ENCODE assay signal across 19 cellular contexts in the genomic region with DNA sequence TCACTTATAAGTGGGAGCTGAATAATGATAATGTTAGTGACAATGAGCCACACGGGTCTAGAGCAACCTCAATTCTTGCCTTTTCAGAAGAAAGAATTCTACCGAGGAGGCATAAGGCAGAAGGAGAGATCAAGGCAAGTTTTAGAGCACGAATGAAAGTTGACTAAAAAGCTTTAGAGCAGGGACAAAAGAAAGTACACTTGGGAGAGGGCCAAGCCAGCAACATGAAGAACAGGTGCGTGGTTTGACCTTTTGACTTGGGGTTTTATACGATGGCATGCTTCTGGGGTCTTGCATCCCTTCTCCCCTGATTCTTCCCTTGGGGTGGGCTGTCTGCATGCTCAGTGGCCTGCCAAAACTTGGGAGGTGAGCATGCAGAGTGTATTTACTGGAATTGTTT. TPM values are rescaled to one million over a fixed set of nuclear protein-coding genes. Genes with fewer than 3 reads are reported as not detected.
DNase-seq lines count a peak whose midpoint lies in the region; ATAC-seq and TF ChIP-seq lines count a peak whose summit lies in the region.
"Had no signal": no experiment of that assay in that cellular context is flagged by ENCODE, and none has a peak within 500 bp of the region (broad histone marks: within the 10 kb centered on the region; RNA-seq: fewer than 3 reads in every experiment).

No MANE protein-coding gene starts in this region.

- H3K9me2 ChIP-seq in PC-3 (replicated peaks; ENCODE audit: low read length): no peaks in the 10 kb centered on the region

- no peak overlapping the region for H3K27ac ChIP-seq in KMS-11
- no peak overlapping the region for H3K27ac ChIP-seq in PC-3 (ENCODE audit: low read length)
- no peak overlapping the region for H3K27ac ChIP-seq in SJCRH30
- no peak overlapping the region for H3K27ac ChIP-seq in Peyer's patch
- H3K27ac ChIP-seq: BLaER1 had no signal

- ATAC-seq in PC-3: no peak
- ATAC-seq in GM21825 (IDR thresholded peaks at IDR 0.05; ENCODE audit: unreplicated experiment): no peak

- H3K27me3 ChIP-seq in KMS-11 (ENCODE audit: insufficient read depth, low read depth): no peaks in the 10 kb centered on the region
- no peaks in the 10 kb centered on the region for H3K27me3 ChIP-seq in PC-3 (ENCODE audit: low read length)
- no peaks in the 10 kb centered on the region for H3K27me3 ChIP-seq in SJCRH30
- no peaks in the 10 kb centered on the region for H3K27me3 ChIP-seq in Peyer's patch
- H3K27me3 ChIP-seq: BE2C, BLaER1 had no signal

- CTCF ChIA-PET in PC-3 (lab: Charles Lee): no interaction called here

- H3K9me3 ChIP-seq in PC-3 (ENCODE audit: low read length) (peaks cover 15% of the 10 kb centered on the region), SJCRH30 (replicated peaks) (no peaks in the 10 kb centered on the region; the same call in 1 of the 2 replicates), Peyer's patch (no peaks in the 10 kb centered on the region)
- H3K9me3 ChIP-seq: BE2C, BLaER1 had no signal

- H3K9ac ChIP-seq in KMS-11: no peak overlapping the region
- no peak overlapping the region for H3K9ac ChIP-seq in PC-3 (ENCODE audit: low read length)
- H3K9ac ChIP-seq: BLaER1 had no signal

- H3K4me3 ChIP-seq in KMS-11 (IDR thresholded peaks at IDR 0.05; ENCODE audit: insufficient read depth, low read depth, low read length): no peak overlapping the region
- no peak overlapping the region for H3K4me3 ChIP-seq in PC-3 (ENCODE audit: low read length)
- H3K4me3 ChIP-seq in SJCRH30: no peak overlapping the region
- no peak overlapping the region for H3K4me3 ChIP-seq in Peyer's patch
- H3K4me3 ChIP-seq: BLaER1 had no signal

- no peak for TF ChIP-seq CTCF in KMS-11 (conservative IDR thresholded peaks at IDR 0.05; ENCODE audit: low read depth, low read length)
- no peak for TF ChIP-seq CTCF in PC-3 (conservative IDR thresholded peaks at IDR 0.05; ENCODE audit: low read depth, low read length)
- no peak for TF ChIP-seq CTCF in Peyer's patch (IDR thresholded peaks at IDR 0.05)

- H3K4me2 ChIP-seq in KMS-11: peak overlapping the region; percentile 59; the same call in 1 of the 2 replicates
- H3K4me2 ChIP-seq in PC-3 (ENCODE audit: low read length): peak overlapping the region; percentile 55; the same call in 1 of the 2 replicates
- H3K4me2 ChIP-seq: BLaER1 had no signal

- H3K4me1 ChIP-seq in KMS-11 (ENCODE audit: low read depth, poor library complexity, severe bottlenecking) (peaks cover 36% of the 10 kb centered on the region), PC-3 (ENCODE audit: insufficient read depth, low read length) (peaks cover 28% of the 10 kb centered on the region), SJCRH30 (peaks cover 9% of the 10 kb centered on the region), Peyer's patch (no peaks in the 10 kb centered on the region)
- H3K4me1 ChIP-seq: BE2C, BLaER1 had no signal

- intact Hi-C loops in PC-3 (cut with micrococcal nuclease): no loop called here

- no peak for DNase-seq in PC-3
- peak; percentile 45 to 68 for DNase-seq in SJCRH30
- DNase-seq in NCI-H1105 (lab: John Stamatoyannopoulos, UW): no peak
- no peak for DNase-seq in Peyer's patch
- DNase-seq in COLO829 (ENCODE audit: low spot score): no peak
- DNase-seq: 8988T; ACHN; BE2C; C1 segment of cervical spinal cord; Caco-2; Calu3; CD4-positive, alpha-beta memory T cell; CD4-positive, CD25-positive, alpha-beta regulatory T cell; CD8-positive, alpha-beta memory T cell; DMS79 treated with DMSO at 0.1 percent for 48 hours; GF-D8 had no signal

- TF ChIP-seq POLR2A in Peyer's patch (IDR thresholded peaks at IDR 0.05): no peak

- H3K79me2 ChIP-seq in KMS-11 (ENCODE audit: insufficient read depth, low read depth) (no peaks in the 10 kb centered on the region), PC-3 (ENCODE audit: low read length) (no peaks in the 10 kb centered on the region)

- POLR2A ChIA-PET in PC-3 (lab: Charles Lee; ENCODE audit: unreplicated experiment): no interaction called here

- H3K36me3 ChIP-seq in KMS-11 (ENCODE audit: insufficient read depth) (no peaks in the 10 kb centered on the region), PC-3 (ENCODE audit: low read depth, low read length) (0 out of 2 replicates have a peak, but pooled peaks cover 5% of the 10 kb centered on the region), SJCRH30 (0 out of 2 replicates have a peak, but pooled peaks cover 2% of the 10 kb centered on the region), Peyer's patch (no peaks in the 10 kb centered on the region)
- H3K36me3 ChIP-seq: BE2C, BLaER1 had no signal

- peaks cover 11% of the 10 kb centered on the region for H3F3A ChIP-seq in PC-3 (ENCODE audit: low read length, unreplicated experiment)

- BruUV-seq in PC-3 (replicated peaks; lab: Mats Ljungman, UMichigan): no TSS peak

- H4K20me1 ChIP-seq in KMS-11 (ENCODE audit: insufficient read depth) (no peaks in the 10 kb centered on the region), PC-3 (ENCODE audit: low read length) (no peaks in the 10 kb centered on the region)
- H4K20me1 ChIP-seq: BLaER1 had no signal

- H2AFZ ChIP-seq in KMS-11 (ENCODE audit: low read depth) (no peak overlapping the region), PC-3 (ENCODE audit: low read length) (no peak overlapping the region)

RNA-seq across cellular contexts. Expression of a gene that starts 12.5 kb away (rescaled TPM):
- total RNA-seq in PC-3 (2014; rRNA removed) (25.5 and 30.8 TPM in 2 replicates), Peyer's patch (10 to 100 TPM in 2 of 4 donors, 1 to 10 TPM in 2; 6.0 to 19.8 (median 10.0) TPM)
- total RNA-seq in SJCRH30 (2014; rRNA removed; shearing (Covaris generic)): 55.3 and 65.9 TPM in 2 replicates

RNA-seq across cellular contexts. Expression of a gene that starts 21.4 kb away (rescaled TPM):
- total RNA-seq in PC-3 (2014; rRNA removed) (10.3 and 11.3 TPM in 2 replicates), Peyer's patch (10 to 100 TPM; 11.6 to 19.1 (median 12.4) TPM)
- 41.8 and 44.7 TPM in 2 replicates for total RNA-seq in SJCRH30 (2014; rRNA removed; shearing (Covaris generic))

RNA-seq across cellular contexts. Expression of a gene that starts 42.3 kb away (rescaled TPM):
- 11.5 and 18.1 TPM in 2 replicates for total RNA-seq in PC-3 (2014; rRNA removed)
- total RNA-seq in SJCRH30 (2014; rRNA removed; shearing (Covaris generic)): 5.6 TPM in 2 replicates
- 10 to 100 TPM in 1 of 4 donors, 1 to 10 TPM in 3; 7.6 to 16.5 (median 7.9) TPM for total RNA-seq in Peyer's patch

Comparison
In these comparisons a context has a peak if more than half of its experiments do, and no peak if none do; other contexts are left out.
1. DNase-seq: peak in SJCRH30 (2 of 2); none in PC-3 (single experiment), NCI-H1105 (single experiment), Peyer's patch (0 of 3) and COLO829 (single experiment).